In genomic region chr2:33137331-33137730, GRCh38 we compare ENCODE assay signal across 21 cellular contexts.
DNase-seq lines count a peak whose midpoint lies in the region; TF ChIP-seq lines count a peak whose summit lies in the region.
"Had no signal": no experiment of that assay in that cellular context is flagged by ENCODE, and none has a peak within 500 bp of the region (broad histone marks: within the 10 kb centered on the region; RNA-seq: fewer than 3 reads in every experiment).

No MANE protein-coding gene starts in this region.

- in situ Hi-C loops in GM13977 (cut with MboI; ENCODE audit: low pct_unique_long_range_greater_than_20kb, low sequenced_read_pairs, unreplicated experiment) = no loop called here

- H3K9me3 ChIP-seq in AG04450 (ENCODE audit: control insufficient read depth, insufficient read depth, low read length) (no peaks in the 10 kb centered on the region), ascending aorta (no peaks in the 10 kb centered on the region), stomach (no peaks in the 10 kb centered on the region)
- H3K9me3 ChIP-seq: mucosa of descending colon, psoas muscle had no signal

- H3K27ac ChIP-seq in AG04450 (ENCODE audit: low read depth, low read length) = no peak overlapping the region
- peak overlapping the region; percentile 88 to 92 for H3K27ac ChIP-seq in ascending aorta
- H3K27ac ChIP-seq in stomach = peak overlapping the region in 3 of 5 donors; percentile 43 to 87 (median 84)
- H3K27ac ChIP-seq: neural progenitor cell, psoas muscle had no signal

- CTCF ChIA-PET in AG04450 (lab: Charles Lee) = no interaction called here

- DNase-seq in AG04450 (ENCODE audit: low read depth, low spot score) (no peak), ascending aorta (ENCODE audit: low spot score in 2 of 2) (no peak), fibroblast of mammary gland (ENCODE audit: low read depth) (no peak), stomach (no peak), GM13977 (ENCODE audit: low spot score) (no peak), DMS 273 (lab: John Stamatoyannopoulos, UW; ENCODE audit: unreplicated experiment) (no peak), iPS-NIHi11 (ENCODE audit: low spot score) (no peak), H7 (no peak)
- DNase-seq: activated CD4-positive, alpha-beta T cell treated with anti-CD3 and anti-CD28 coated beads, Interleukin-2, amount 50 U/mL, for 4 hours; activated CD8-positive, alpha-beta memory T cell treated with anti-CD3 and anti-CD28 coated beads, Interleukin-2, amount 50 U/mL, for 4 hours; activated naive CD8-positive, alpha-beta T cell treated with anti-CD3 and anti-CD28 coated beads for 36 hours; foreskin melanocyte; hypothalamus; mucosa of descending colon; NCI-H1417; NCI-H526 treated with DMSO at 0.1 percent for 48 hours; psoas muscle; stimulated activated CD4-positive, alpha-beta T cell treated with anti-CD3 and anti-CD28 coated beads, Interleukin-4, amount 100 ng/mL, for 24 hours; stimulated activated naive CD4-positive, alpha-beta T cell treated with Interleukin-2 at 50 U/mL for 16 hours; trophoblast cell had no signal

- POLR2A ChIA-PET in AG04450 (lab: Yijun Ruan, JAX) = no interaction called here

- peak overlapping the region; percentile 78 for H3K4me3 ChIP-seq in AG04450 (ENCODE audit: low read depth, low read length)
- H3K4me3 ChIP-seq in ascending aorta = peak overlapping the region; percentile 62 to 73
- H3K4me3 ChIP-seq in fibroblast of mammary gland (ENCODE audit: control insufficient read depth, low read depth, low read length) = peak overlapping the region; percentile 90
- H3K4me3 ChIP-seq in stomach = peak overlapping the region in 1 of 4 donors; percentile 43
- no peak overlapping the region for H3K4me3 ChIP-seq in H7 (ENCODE audit: insufficient read depth, low read depth, low read length)
- H3K4me3 ChIP-seq: mucosa of descending colon, neural progenitor cell had no signal

- 43 to 63% (median 54%) methylated on average over 1 of the region's 1 CpG for WGBS in stomach, 5 donors

- intact Hi-C loops in ascending aorta (cut with DNase I) (loop anchor here (10.0 kb wide), 2 partner anchors 137 to 227 kb away; no protein-coding TSS in a partner anchor), stomach (cut with DNase I; ENCODE audit: low total_unique reads) (no loop called here)

- TF ChIP-seq EP300 in stomach (IDR thresholded peaks at IDR 0.05) = no peak

- no peak for TF ChIP-seq POLR2A in stomach (IDR thresholded peaks at IDR 0.05)

- no peak for TF ChIP-seq CTCF in AG04450 (IDR thresholded peaks at IDR 0.05; ENCODE audit: low read depth, low read length)
- no peak for TF ChIP-seq CTCF in ascending aorta (IDR thresholded peaks at IDR 0.05)
- no peak for TF ChIP-seq CTCF in fibroblast of mammary gland (conservative IDR thresholded peaks at IDR 0.05; ENCODE audit: control insufficient read depth, insufficient read depth, low read depth, low read length)
- no peak for TF ChIP-seq CTCF in stomach (IDR thresholded peaks at IDR 0.05)
- no peak for TF ChIP-seq CTCF in GM13977 (IDR thresholded peaks at IDR 0.05; ENCODE audit: extremely low read depth, insufficient read depth, missing control alignments)

- H3K27me3 ChIP-seq in AG04450 (ENCODE audit: control insufficient read depth, insufficient read depth, low read length) (no peaks in the 10 kb centered on the region), ascending aorta (no peaks in the 10 kb centered on the region), stomach (no peaks in the 10 kb centered on the region), H7 (ENCODE audit: control insufficient read depth, insufficient read depth, low read length) (no peaks in the 10 kb centered on the region)
- H3K27me3 ChIP-seq: neural progenitor cell had no signal

- H3K4me1 ChIP-seq in ascending aorta (peaks cover 6 to 45% of the 10 kb centered on the region in 2 donors), stomach (peaks cover 9 to 47% (median 18%) of the 10 kb centered on the region in 4 donors)
- H3K4me1 ChIP-seq: neural progenitor cell had no signal

- H3K36me3 ChIP-seq in ascending aorta (no peaks in the 10 kb centered on the region), stomach (no peaks in the 10 kb centered on the region), H7 (replicated peaks; ENCODE audit: control insufficient read depth, insufficient read depth, low read length) (no peaks in the 10 kb centered on the region)
- H3K36me3 ChIP-seq: neural progenitor cell had no signal
